Comparison of ENCODE assay signal across 19 cellular contexts in genomic region chr14:93956082-93956481, GRCh38. TPM values are rescaled to one million over a fixed set of nuclear protein-coding genes. Genes with fewer than 3 reads are reported as not detected.
DNase-seq lines count a peak whose midpoint lies in the region; ATAC-seq, FAIRE-seq and TF ChIP-seq lines count a peak whose summit lies in the region.
"Had no signal": no experiment of that assay in that cellular context is flagged by ENCODE, and none has a peak within 500 bp of the region (broad histone marks: within the 10 kb centered on the region; RNA-seq: fewer than 3 reads in every experiment).

No MANE protein-coding gene starts in this region.

- no peak overlapping the region for H3K4me3 ChIP-seq in HL-60 (replicated peaks; ENCODE audit: insufficient read depth, low read length)
- no peak overlapping the region for H3K4me3 ChIP-seq in neutrophil (ENCODE audit: low read depth in 1 of 2, low read length in 1 of 2)
- H3K4me3 ChIP-seq: adrenal gland, thyroid gland had no signal

- TF ChIP-seq CTCF in HL-60 (IDR thresholded peaks at IDR 0.05; ENCODE audit: insufficient read depth, low read length) (no peak), neutrophil (IDR thresholded peaks at IDR 0.05) (no peak), D721Med (IDR thresholded peaks at IDR 0.05; ENCODE audit: insufficient read depth, missing control alignments) (no peak), omental fat pad (IDR thresholded peaks at IDR 0.05) (no peak)

- peaks cover 12 to 55% of the 10 kb centered on the region in 2 experiments for H3K4me1 ChIP-seq in neutrophil (ENCODE audit: control insufficient read depth in 1 of 2, insufficient read depth in 1 of 2, low read depth in 1 of 2, low read length in 1 of 2)

- no peaks in the 10 kb centered on the region for H3K36me3 ChIP-seq in neutrophil
- H3K36me3 ChIP-seq: adrenal gland, thyroid gland had no signal

- H3K4me1 Mint-ChIP-seq in activated naive CD8-positive, alpha-beta T cell treated with anti-CD3 and anti-CD28 coated beads, Interleukin-2, amount 50 U/mL, for 24 hours = peaks cover 92% of the 10 kb centered on the region

- no peak for ATAC-seq in activated naive CD8-positive, alpha-beta T cell treated with anti-CD3 and anti-CD28 coated beads, Interleukin-2, amount 50 U/mL, for 24 hours
- no peak for ATAC-seq in omental fat pad (ENCODE audit: low FRiP score)
- ATAC-seq: WTC11 had no signal

- no peaks in the 10 kb centered on the region for H3K9me3 ChIP-seq in neutrophil
- H3K9me3 ChIP-seq: adrenal gland, thyroid gland had no signal

- H3K36me3 Mint-ChIP-seq in activated naive CD8-positive, alpha-beta T cell treated with anti-CD3 and anti-CD28 coated beads, Interleukin-2, amount 50 U/mL, for 24 hours (ENCODE audit: low read depth) = peaks cover 2% of the 10 kb centered on the region
- H3K36me3 Mint-ChIP-seq: WTC11 had no signal

- no peaks in the 10 kb centered on the region for H3K27me3 ChIP-seq in HL-60 (ENCODE audit: insufficient read depth, poor library complexity, severe bottlenecking)
- no peaks in the 10 kb centered on the region for H3K27me3 ChIP-seq in neutrophil
- H3K27me3 ChIP-seq: adrenal gland, thyroid gland had no signal

- FAIRE-seq in D721Med (lab: Jason Lieb, UNC) = no peak

- no peaks in the 10 kb centered on the region for H3K9me3 Mint-ChIP-seq in activated naive CD8-positive, alpha-beta T cell treated with anti-CD3 and anti-CD28 coated beads, Interleukin-2, amount 50 U/mL, for 24 hours
- H3K9me3 Mint-ChIP-seq: endodermal cell, neural crest cell, WTC11 had no signal

- no peaks in the 10 kb centered on the region for H3K27me3 Mint-ChIP-seq in activated naive CD8-positive, alpha-beta T cell treated with anti-CD3 and anti-CD28 coated beads, Interleukin-2, amount 50 U/mL, for 24 hours

- H3K27ac Mint-ChIP-seq in activated naive CD8-positive, alpha-beta T cell treated with anti-CD3 and anti-CD28 coated beads, Interleukin-2, amount 50 U/mL, for 24 hours = peak overlapping the region; percentile 89
- H3K27ac Mint-ChIP-seq: endodermal cell, WTC11 had no signal

- H3K4me3 Mint-ChIP-seq in activated naive CD8-positive, alpha-beta T cell treated with anti-CD3 and anti-CD28 coated beads, Interleukin-2, amount 50 U/mL, for 24 hours = peak overlapping the region; percentile 81
- H3K4me3 Mint-ChIP-seq: endodermal cell, neural crest cell, WTC11 had no signal

- DNase-seq in NCI-H1092 treated with DMSO at 0.1 percent for 48 hours (lab: John Stamatoyannopoulos, UW) = peak; percentile 24
- DNase-seq in NCI-H1092 (lab: John Stamatoyannopoulos, UW) = no peak
- DNase-seq in HL-60 (ENCODE audit: low read depth in 1 of 2, low spot score in 1 of 2) = no peak
- no peak for DNase-seq in activated naive CD8-positive, alpha-beta T cell treated with anti-CD3 and anti-CD28 coated beads, Interleukin-2, amount 50 U/mL, for 24 hours
- no peak for DNase-seq in D721Med (ENCODE audit: insufficient read length, low spot score)
- no peak for DNase-seq in omental fat pad (ENCODE audit: low spot score)
- no peak for DNase-seq in NCI-H1048 (lab: John Stamatoyannopoulos, UW)
- DNase-seq: 8988T; adrenal gland; DND-41; endodermal cell; IMR-90; NCI-H2171 treated with DMSO at 0.1 percent for 48 hours; SHP77; stimulated activated CD4-positive, alpha-beta T cell treated with anti-CD3 and anti-CD28 coated beads, Interleukin-2, amount 100 ng/mL, for 24 hours; thyroid gland had no signal

- H3K27ac ChIP-seq in HL-60 (replicated peaks) = peak overlapping the region; percentile 95
- peak overlapping the region; percentile 92 for H3K27ac ChIP-seq in neutrophil
- H3K27ac ChIP-seq: thyroid gland had no signal

RNA-seq across cellular contexts. Expression of gene ASB2, which starts 20.3 kb away (rescaled TPM):
- total RNA-seq in omental fat pad = 1 to 10 TPM in 1 of 4 donors, under 1 TPM in 3; 0.36 to 2.4 (median 0.56) TPM

RNA-seq across cellular contexts. Expression of gene FAM181A, which starts 28.9 kb away (rescaled TPM):
- total RNA-seq in omental fat pad = not detected
- total RNA-seq: adrenal gland, endodermal cell, IMR-90, WTC11 had no signal

RNA-seq across cellular contexts. Expression of gene CCDC197, which starts 41.0 kb away (rescaled TPM):
- not detected for total RNA-seq in omental fat pad
- total RNA-seq: adrenal gland, endodermal cell, IMR-90, neural crest cell, thyroid gland, WTC11 had no signal
